Comparison of ENCODE assay signal across 1 cellular context in genomic region chr18:22318745-22319407, GRCh38.
TF ChIP-seq lines count a peak whose summit lies in the region.

No MANE protein-coding gene starts in this region.

TF ChIP-seq in liver, 16 proteins besides CTCF, POLR2A, EP300 and RAD21 (continued from another document):
- TF ChIP-seq REST (IDR thresholded peaks at IDR 0.05) (no peak), RXRA (IDR thresholded peaks at IDR 0.05) (peak; percentile 37 to 47), FOXA1 (IDR thresholded peaks at IDR 0.05) (no peak)
TF ChIP-seq in liver: peak in this region for 4.
